ENCODE assay signal across 24 cellular contexts in the genomic region with DNA sequence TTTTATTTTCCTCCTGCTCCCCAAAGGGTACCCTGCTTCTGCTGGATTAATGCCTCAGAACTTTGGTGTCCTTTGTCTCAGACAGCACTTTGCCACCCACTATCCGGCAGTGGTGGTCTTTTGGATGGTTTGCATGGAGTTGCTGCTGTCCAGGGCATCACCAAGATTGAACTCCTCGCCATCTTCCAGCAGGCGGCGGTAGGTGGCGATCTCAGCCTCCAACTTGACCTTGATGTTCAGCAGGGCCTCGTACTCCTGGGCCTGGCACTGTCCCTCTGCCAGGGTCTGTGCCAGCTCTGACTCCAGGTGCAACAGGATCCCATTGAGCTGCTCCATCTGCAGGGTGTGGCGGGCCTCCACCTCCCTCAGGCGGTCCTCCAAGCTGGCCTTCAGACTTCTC.
"Had no signal": no experiment of that assay in that cellular context is flagged by ENCODE, and none has a peak within 500 bp of the region (broad histone marks: within the 10 kb centered on the region; RNA-seq: fewer than 3 reads in every experiment).

No MANE protein-coding gene starts in this region.

- H3K27ac Mint-ChIP-seq: activated CD4-positive, alpha-beta T cell treated with anti-CD3 and anti-CD28 coated beads, Interleukin-2, amount 10 ng/mL, durations not matched to agents 24 days and 14 days; activated CD8-positive, alpha-beta memory T cell treated with anti-CD3 and anti-CD28 coated beads, Interleukin-2, amount 10 ng/mL, durations not matched to agents 7 days and 5 days; activated CD8-positive, alpha-beta T cell treated with anti-CD3 and anti-CD28 coated beads for 36 hours; activated naive CD4-positive, alpha-beta T cell treated with anti-CD3 and anti-CD28 coated beads, Interleukin-2, amount 10 ng/mL, durations not matched to agents 7 days and 5 days; naive thymus-derived CD4-positive, alpha-beta T cell; stimulated activated memory B cell treated with anti-CD40 and anti-IgM and Interleukin-4, amounts not matched to agents 10 μg/mL and 1 μg/mL and 100 μg/mL, for 72 hours had no signal

- H3K4me3 Mint-ChIP-seq: activated B cell treated with CpG ODN at 0.5 μM for 24 hours; activated CD4-positive, alpha-beta T cell treated with anti-CD3 and anti-CD28 coated beads, Interleukin-2, amount 10 ng/mL, durations not matched to agents 24 days and 14 days; activated CD8-positive, alpha-beta memory T cell treated with anti-CD3 and anti-CD28 coated beads, Interleukin-2, amount 10 ng/mL, durations not matched to agents 7 days and 5 days; activated CD8-positive, alpha-beta T cell treated with anti-CD3 and anti-CD28 coated beads for 36 hours; activated naive CD4-positive, alpha-beta T cell treated with anti-CD3 and anti-CD28 coated beads, Interleukin-2, amount 10 ng/mL, durations not matched to agents 7 days and 5 days; naive thymus-derived CD4-positive, alpha-beta T cell; neural crest cell; stimulated activated memory B cell treated with anti-CD40 and anti-IgM and Interleukin-4, amounts not matched to agents 10 μg/mL and 1 μg/mL and 100 μg/mL, for 72 hours had no signal

- H3K4me2 ChIP-seq: smooth muscle cell had no signal

- H3K27ac ChIP-seq: cardiac muscle cell, left lung, sigmoid colon, stomach, transverse colon, uterus had no signal

- H3K4me3 ChIP-seq: cardiac muscle cell, left lung, sigmoid colon, smooth muscle cell, stomach, transverse colon, uterus had no signal

- DNase-seq: activated B cell treated with CpG ODN at 0.5 μM for 24 hours; activated CD4-positive, alpha-beta T cell treated with anti-CD3 and anti-CD28 coated beads, Interleukin-2, amount 10 ng/mL, durations not matched to agents 24 days and 14 days; activated CD8-positive, alpha-beta memory T cell treated with anti-CD3 and anti-CD28 coated beads, Interleukin-2, amount 10 ng/mL, durations not matched to agents 7 days and 5 days; activated CD8-positive, alpha-beta T cell treated with anti-CD3 and anti-CD28 coated beads for 36 hours; activated effector memory CD4-positive, alpha-beta T cell treated with anti-CD3 and anti-CD28 coated beads, Interleukin-2, amount 50 U/mL, for 16 hours; activated naive CD4-positive, alpha-beta T cell treated with anti-CD3 and anti-CD28 coated beads, Interleukin-2, amount 10 ng/mL, durations not matched to agents 7 days and 5 days; activated T-cell treated with anti-CD3 and anti-CD28 coated beads for 4 hours; amygdala; cortex of kidney; effector CD4-positive, alpha-beta T cell; hippocampal formation; kidney glomerular epithelial cell; left lung; naive thymus-derived CD4-positive, alpha-beta T cell; retina; sigmoid colon; stimulated activated CD4-positive, alpha-beta T cell treated with anti-CD3 and anti-CD28 coated beads, Interleukin-15, amount 100 ng/mL, for 24 hours; stomach; transverse colon; uterus had no signal

- H3K27me3 Mint-ChIP-seq: activated B cell treated with CpG ODN at 0.5 μM for 24 hours; activated CD8-positive, alpha-beta T cell treated with anti-CD3 and anti-CD28 coated beads for 36 hours; stimulated activated memory B cell treated with anti-CD40 and anti-IgM and Interleukin-4, amounts not matched to agents 10 μg/mL and 1 μg/mL and 100 μg/mL, for 72 hours had no signal

- H3K4me1 ChIP-seq: left lung, sigmoid colon, stomach, transverse colon, uterus had no signal

- H3K9me3 Mint-ChIP-seq: activated B cell treated with CpG ODN at 0.5 μM for 24 hours; activated CD4-positive, alpha-beta T cell treated with anti-CD3 and anti-CD28 coated beads, Interleukin-2, amount 10 ng/mL, durations not matched to agents 24 days and 14 days; activated CD8-positive, alpha-beta T cell treated with anti-CD3 and anti-CD28 coated beads for 36 hours; activated naive CD4-positive, alpha-beta T cell treated with anti-CD3 and anti-CD28 coated beads, Interleukin-2, amount 10 ng/mL, durations not matched to agents 7 days and 5 days; naive thymus-derived CD4-positive, alpha-beta T cell; neural crest cell; stimulated activated memory B cell treated with anti-CD40 and anti-IgM and Interleukin-4, amounts not matched to agents 10 μg/mL and 1 μg/mL and 100 μg/mL, for 72 hours had no signal

- ATAC-seq: activated CD8-positive, alpha-beta memory T cell treated with anti-CD3 and anti-CD28 coated beads, Interleukin-2, amount 10 ng/mL, durations not matched to agents 7 days and 5 days; activated CD8-positive, alpha-beta T cell treated with anti-CD3 and anti-CD28 coated beads for 36 hours; left lung; naive thymus-derived CD4-positive, alpha-beta T cell; stimulated activated memory B cell treated with anti-CD40 and anti-IgM and Interleukin-4, amounts not matched to agents 10 μg/mL and 1 μg/mL and 100 μg/mL, for 72 hours had no signal

- H3K36me3 ChIP-seq: cardiac muscle cell, left lung, sigmoid colon, stomach, transverse colon, uterus had no signal

- H3K27me3 ChIP-seq: cardiac muscle cell, left lung, sigmoid colon, stomach, transverse colon, uterus had no signal

- H3K4me1 Mint-ChIP-seq: activated naive CD4-positive, alpha-beta T cell treated with anti-CD3 and anti-CD28 coated beads, Interleukin-2, amount 10 ng/mL, durations not matched to agents 7 days and 5 days; naive thymus-derived CD4-positive, alpha-beta T cell; neural crest cell had no signal

- H3K9me3 ChIP-seq: left lung, sigmoid colon, stomach, transverse colon, uterus had no signal

- H3K36me3 Mint-ChIP-seq: activated CD8-positive, alpha-beta memory T cell treated with anti-CD3 and anti-CD28 coated beads, Interleukin-2, amount 10 ng/mL, durations not matched to agents 7 days and 5 days; activated naive CD4-positive, alpha-beta T cell treated with anti-CD3 and anti-CD28 coated beads, Interleukin-2, amount 10 ng/mL, durations not matched to agents 7 days and 5 days; naive thymus-derived CD4-positive, alpha-beta T cell; stimulated activated memory B cell treated with anti-CD40 and anti-IgM and Interleukin-4, amounts not matched to agents 10 μg/mL and 1 μg/mL and 100 μg/mL, for 72 hours had no signal
